In genomic region chr3:139934557-139935070, GRCh38 we compare ENCODE assay signal across 1 cellular context.
TF ChIP-seq lines count a peak whose summit lies in the region.

No MANE protein-coding gene starts in this region.

TF ChIP-seq in H1, 55 proteins besides CTCF, POLR2A, EP300 and RAD21 (continued from another document):
- TF ChIP-seq KDM4A (IDR thresholded peaks at IDR 0.05; ENCODE audit: low read depth, low read length, severe bottlenecking) = peak; percentile 93
- TF ChIP-seq RNF2 (IDR thresholded peaks at IDR 0.05; ENCODE audit: borderline replicate concordance, low read depth, low read length, missing control alignments, poor library complexity, severe bottlenecking) = no peak
- no peak for TF ChIP-seq NANOG (IDR thresholded peaks at IDR 0.05; ENCODE audit: insufficient read depth, low read depth, low read length, poor library complexity, severe bottlenecking)
- no peak for TF ChIP-seq TCF12 (IDR thresholded peaks at IDR 0.05; ENCODE audit: low read depth, low read length)
- no peak for TF ChIP-seq TAF7 (optimal IDR thresholded peaks at IDR 0.05; ENCODE audit: borderline replicate concordance, low read depth, low read length)
- peak; percentile 83; the same call in 1 of the 2 replicates for TF ChIP-seq RXRA (IDR thresholded peaks at IDR 0.05; ENCODE audit: insufficient read depth, low read depth, low read length)
- no peak for TF ChIP-seq JUND (IDR thresholded peaks at IDR 0.05; ENCODE audit: low read length)
- TF ChIP-seq GABPA (IDR thresholded peaks at IDR 0.05; ENCODE audit: borderline replicate concordance, insufficient read depth, low read length) = no peak
